In genomic region chr11:2728663-2729332, GRCh38 we compare ENCODE assay signal across 1 cellular context.
TF ChIP-seq lines count a peak whose summit lies in the region.

No MANE protein-coding gene starts in this region.

TF ChIP-seq in HepG2, 621 proteins besides CTCF, POLR2A, EP300 and RAD21 (continued from another document):
- TF ChIP-seq MLX (CRISPR knock-in tag; IDR thresholded peaks at IDR 0.05), result peak; percentile 69
- peak; percentile 56; the same call in 1 of the 2 replicates for TF ChIP-seq PHF20 (CRISPR knock-in tag; IDR thresholded peaks at IDR 0.05)
- peak; percentile 69 for TF ChIP-seq RARA (CRISPR knock-in tag; IDR thresholded peaks at IDR 0.05)
- peak; percentile 85 for TF ChIP-seq RXRA (CRISPR knock-in tag; IDR thresholded peaks at IDR 0.05)
- TF ChIP-seq ZNF441 (CRISPR knock-in tag; IDR thresholded peaks at IDR 0.05; ENCODE audit: borderline replicate concordance), result 0 out of 2 replicates have a peak, but pooled peaks have one; percentile 36
- TF ChIP-seq ZNF468 (CRISPR knock-in tag; IDR thresholded peaks at IDR 0.05), result no peak
- TF ChIP-seq CHCHD3 (CRISPR knock-in tag; IDR thresholded peaks at IDR 0.05), result no peak
- no peak for TF ChIP-seq ZNF891 (CRISPR knock-in tag; IDR thresholded peaks at IDR 0.05)
- no peak for TF ChIP-seq MBNL3 (CRISPR knock-in tag; conservative IDR thresholded peaks at IDR 0.05)
- TF ChIP-seq TEAD2 (CRISPR knock-in tag; IDR thresholded peaks at IDR 0.05), result no peak
- TF ChIP-seq TFE3 (CRISPR knock-in tag; IDR thresholded peaks at IDR 0.05), result peak; percentile 58
- TF ChIP-seq ZNF761 (CRISPR knock-in tag; conservative IDR thresholded peaks at IDR 0.05), result no peak
- TF ChIP-seq ZNF446 (CRISPR knock-in tag; IDR thresholded peaks at IDR 0.05), result no peak
- peak; percentile 60; the same call in 1 of the 2 replicates for TF ChIP-seq CBX5 (CRISPR knock-in tag; IDR thresholded peaks at IDR 0.05; ENCODE audit: borderline replicate concordance)
- TF ChIP-seq PHB2 (IDR thresholded peaks at IDR 0.05; ENCODE audit: partially characterized antibody), result no peak
- no peak for TF ChIP-seq SETDB1 (CRISPR knock-in tag; IDR thresholded peaks at IDR 0.05; ENCODE audit: borderline replicate concordance)
- TF ChIP-seq HDAC6 (IDR thresholded peaks at IDR 0.05; ENCODE audit: low read depth, low read length), result no peak
- TF ChIP-seq ZBTB2 (CRISPR knock-in tag; IDR thresholded peaks at IDR 0.05; ENCODE audit: low read depth), result 0 out of 2 replicates have a peak, but pooled peaks have one; percentile 20
- peak; percentile 52; the same call in 1 of the 2 replicates for TF ChIP-seq KDM3A (CRISPR knock-in tag; IDR thresholded peaks at IDR 0.05; ENCODE audit: low read depth)
- no peak for TF ChIP-seq NR2F2 (IDR thresholded peaks at IDR 0.05; ENCODE audit: borderline replicate concordance, low read depth)
- TF ChIP-seq SP5 (CRISPR knock-in tag; IDR thresholded peaks at IDR 0.05; ENCODE audit: borderline replicate concordance, low read depth), result peak; percentile 41; the same call in 1 of the 2 replicates
- TF ChIP-seq REST (IDR thresholded peaks at IDR 0.05; ENCODE audit: borderline replicate concordance in 1 of 2, low read depth in 1 of 2, low read length in 2 of 2), result peak in 1 of 2 experiments; percentile 46; a peak in 1 of 4 replicates
- TF ChIP-seq HDAC2 (CRISPR knock-in tag; IDR thresholded peaks at IDR 0.05), result peak; percentile 66
- TF ChIP-seq, protein P1, sequence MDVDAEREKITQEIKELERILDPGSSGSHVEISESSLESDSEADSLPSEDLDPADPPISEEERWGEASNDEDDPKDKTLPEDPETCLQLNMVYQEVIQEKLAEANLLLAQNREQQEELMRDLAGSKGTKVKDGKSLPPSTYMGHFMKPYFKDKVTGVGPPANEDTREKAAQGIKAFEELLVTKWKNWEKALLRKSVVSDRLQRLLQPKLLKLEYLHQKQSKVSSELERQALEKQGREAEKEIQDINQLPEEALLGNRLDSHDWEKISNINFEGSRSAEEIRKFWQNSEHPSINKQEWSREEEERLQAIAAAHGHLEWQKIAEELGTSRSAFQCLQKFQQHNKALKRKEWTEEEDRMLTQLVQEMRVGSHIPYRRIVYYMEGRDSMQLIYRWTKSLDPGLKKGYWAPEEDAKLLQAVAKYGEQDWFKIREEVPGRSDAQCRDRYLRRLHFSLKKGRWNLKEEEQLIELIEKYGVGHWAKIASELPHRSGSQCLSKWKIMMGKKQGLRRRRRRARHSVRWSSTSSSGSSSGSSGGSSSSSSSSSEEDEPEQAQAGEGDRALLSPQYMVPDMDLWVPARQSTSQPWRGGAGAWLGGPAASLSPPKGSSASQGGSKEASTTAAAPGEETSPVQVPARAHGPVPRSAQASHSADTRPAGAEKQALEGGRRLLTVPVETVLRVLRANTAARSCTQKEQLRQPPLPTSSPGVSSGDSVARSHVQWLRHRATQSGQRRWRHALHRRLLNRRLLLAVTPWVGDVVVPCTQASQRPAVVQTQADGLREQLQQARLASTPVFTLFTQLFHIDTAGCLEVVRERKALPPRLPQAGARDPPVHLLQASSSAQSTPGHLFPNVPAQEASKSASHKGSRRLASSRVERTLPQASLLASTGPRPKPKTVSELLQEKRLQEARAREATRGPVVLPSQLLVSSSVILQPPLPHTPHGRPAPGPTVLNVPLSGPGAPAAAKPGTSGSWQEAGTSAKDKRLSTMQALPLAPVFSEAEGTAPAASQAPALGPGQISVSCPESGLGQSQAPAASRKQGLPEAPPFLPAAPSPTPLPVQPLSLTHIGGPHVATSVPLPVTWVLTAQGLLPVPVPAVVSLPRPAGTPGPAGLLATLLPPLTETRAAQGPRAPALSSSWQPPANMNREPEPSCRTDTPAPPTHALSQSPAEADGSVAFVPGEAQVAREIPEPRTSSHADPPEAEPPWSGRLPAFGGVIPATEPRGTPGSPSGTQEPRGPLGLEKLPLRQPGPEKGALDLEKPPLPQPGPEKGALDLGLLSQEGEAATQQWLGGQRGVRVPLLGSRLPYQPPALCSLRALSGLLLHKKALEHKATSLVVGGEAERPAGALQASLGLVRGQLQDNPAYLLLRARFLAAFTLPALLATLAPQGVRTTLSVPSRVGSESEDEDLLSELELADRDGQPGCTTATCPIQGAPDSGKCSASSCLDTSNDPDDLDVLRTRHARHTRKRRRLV (CRISPR knock-in tag; IDR thresholded peaks at IDR 0.05), result no peak
- TF ChIP-seq JUN (CRISPR knock-in tag; IDR thresholded peaks at IDR 0.05), result 0 out of 2 replicates have a peak, but pooled peaks have one; percentile 65
- no peak for TF ChIP-seq MYNN (CRISPR knock-in tag; IDR thresholded peaks at IDR 0.05; ENCODE audit: low read depth)
- no peak for TF ChIP-seq MTA3 (CRISPR knock-in tag; IDR thresholded peaks at IDR 0.05)
- TF ChIP-seq ZNF513 (CRISPR knock-in tag; conservative IDR thresholded peaks at IDR 0.05), result no peak
- peak; percentile 29; the same call in 1 of the 2 replicates for TF ChIP-seq BCL6 (CRISPR knock-in tag; IDR thresholded peaks at IDR 0.05)
- TF ChIP-seq ELK4 (CRISPR knock-in tag; IDR thresholded peaks at IDR 0.05; ENCODE audit: borderline replicate concordance), result no peak
- TF ChIP-seq ZNF629 (CRISPR knock-in tag; conservative IDR thresholded peaks at IDR 0.05), result peak; percentile 39
- 0 out of 2 replicates have a peak, but pooled peaks have one; percentile 46 for TF ChIP-seq HNF1B (CRISPR knock-in tag; IDR thresholded peaks at IDR 0.05)
- TF ChIP-seq MBD4 (IDR thresholded peaks at IDR 0.05; ENCODE audit: borderline replicate concordance, low read length), result no peak
- no peak for TF ChIP-seq ZFAT (CRISPR knock-in tag; conservative IDR thresholded peaks at IDR 0.05)
- TF ChIP-seq, protein P2, sequence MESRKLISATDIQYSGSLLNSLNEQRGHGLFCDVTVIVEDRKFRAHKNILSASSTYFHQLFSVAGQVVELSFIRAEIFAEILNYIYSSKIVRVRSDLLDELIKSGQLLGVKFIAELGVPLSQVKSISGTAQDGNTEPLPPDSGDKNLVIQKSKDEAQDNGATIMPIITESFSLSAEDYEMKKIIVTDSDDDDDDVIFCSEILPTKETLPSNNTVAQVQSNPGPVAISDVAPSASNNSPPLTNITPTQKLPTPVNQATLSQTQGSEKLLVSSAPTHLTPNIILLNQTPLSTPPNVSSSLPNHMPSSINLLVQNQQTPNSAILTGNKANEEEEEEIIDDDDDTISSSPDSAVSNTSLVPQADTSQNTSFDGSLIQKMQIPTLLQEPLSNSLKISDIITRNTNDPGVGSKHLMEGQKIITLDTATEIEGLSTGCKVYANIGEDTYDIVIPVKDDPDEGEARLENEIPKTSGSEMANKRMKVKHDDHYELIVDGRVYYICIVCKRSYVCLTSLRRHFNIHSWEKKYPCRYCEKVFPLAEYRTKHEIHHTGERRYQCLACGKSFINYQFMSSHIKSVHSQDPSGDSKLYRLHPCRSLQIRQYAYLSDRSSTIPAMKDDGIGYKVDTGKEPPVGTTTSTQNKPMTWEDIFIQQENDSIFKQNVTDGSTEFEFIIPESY (CRISPR knock-in tag; IDR thresholded peaks at IDR 0.05), result peak; percentile 7; the same call in 1 of the 2 replicates
TF ChIP-seq in HepG2: peak in this region for 248.
